ENCODE assay signal across 10 cellular contexts in genomic region chr9:72149231-72149975, GRCh38. TPM values are rescaled to one million over a fixed set of nuclear protein-coding genes. Genes with fewer than 3 reads are reported as not detected.
DNase-seq lines count a peak whose midpoint lies in the region; ATAC-seq, FAIRE-seq and TF ChIP-seq lines count a peak whose summit lies in the region.
"Had no signal": no experiment of that assay in that cellular context is flagged by ENCODE, and none has a peak within 500 bp of the region (broad histone marks: within the 10 kb centered on the region; RNA-seq: fewer than 3 reads in every experiment).

GDA (plus strand) TSS chr9:72149440; CDS start chr9:72149560, 120 bp downstream.

- peaks cover 34% of the 10 kb centered on the region for H3K27me3 Mint-ChIP-seq in activated naive CD4-positive, alpha-beta T cell treated with anti-CD3 and anti-CD28 coated beads, Interleukin-2, amount 10 ng/mL, durations not matched to agents 7 days and 5 days
- peaks cover 50% of the 10 kb centered on the region for H3K27me3 Mint-ChIP-seq in WTC11 (ENCODE audit: low read depth)

- H3K4me1 Mint-ChIP-seq in activated naive CD4-positive, alpha-beta T cell treated with anti-CD3 and anti-CD28 coated beads, Interleukin-2, amount 10 ng/mL, durations not matched to agents 7 days and 5 days, result no peaks in the 10 kb centered on the region
- H3K4me1 Mint-ChIP-seq in WTC11, result peaks cover 11% of the 10 kb centered on the region

- H3K36me3 Mint-ChIP-seq in activated naive CD4-positive, alpha-beta T cell treated with anti-CD3 and anti-CD28 coated beads, Interleukin-2, amount 10 ng/mL, durations not matched to agents 7 days and 5 days, result no peaks in the 10 kb centered on the region
- H3K36me3 Mint-ChIP-seq in WTC11, result no peaks in the 10 kb centered on the region

- H3K9ac ChIP-seq in kidney (ENCODE audit: low read length in 2 of 2), result peak within 1 kb of the TSS in 1 of 2 donors; percentile 48

- no peak for TF ChIP-seq CTCF in WTC11 (IDR thresholded peaks at IDR 0.05)
- no peak for TF ChIP-seq CTCF in kidney (IDR thresholded peaks at IDR 0.05; ENCODE audit: borderline replicate concordance, extremely low read depth, insufficient read depth)
- no peak for TF ChIP-seq CTCF in upper lobe of left lung (IDR thresholded peaks at IDR 0.05)
- no peak for TF ChIP-seq CTCF in GM13976 (IDR thresholded peaks at IDR 0.05; ENCODE audit: borderline replicate concordance, control extremely low read depth, extremely low read depth, insufficient read depth, missing control alignments)
- no peak for TF ChIP-seq CTCF in sigmoid colon (IDR thresholded peaks at IDR 0.05)

- H3K9me3 Mint-ChIP-seq in activated naive CD4-positive, alpha-beta T cell treated with anti-CD3 and anti-CD28 coated beads, Interleukin-2, amount 10 ng/mL, durations not matched to agents 7 days and 5 days, result no peaks in the 10 kb centered on the region
- H3K9me3 Mint-ChIP-seq in WTC11, result no peaks in the 10 kb centered on the region

- H3K4me3 Mint-ChIP-seq in activated naive CD4-positive, alpha-beta T cell treated with anti-CD3 and anti-CD28 coated beads, Interleukin-2, amount 10 ng/mL, durations not matched to agents 7 days and 5 days, result no peak within 1 kb of the TSS
- H3K4me3 Mint-ChIP-seq in WTC11, result peak within 1 kb of the TSS; percentile 77

- POLR2A ChIA-PET in WTC11 (lab: Charles Lee), result interaction anchor here (1.4 kb wide), 1 partner anchor 35 kb away, joined by 3 read pairs; no protein-coding TSS in a partner anchor

- 0 to 4% methylated on average over 7 to 46 of the region's 70 CpGs for WGBS in upper lobe of left lung, 2 donors
- 2% methylated on average over 70 of the region's 70 CpGs for WGBS in sigmoid colon, 2 donors

- intact Hi-C loops in kidney (cut with DNase I), result no loop called here
- intact Hi-C loops in sigmoid colon (cut with DNase I), result no loop called here

- H3K27ac ChIP-seq in kidney (ENCODE audit: low read depth in 2 of 2, low read length in 2 of 2), result peak within 1 kb of the TSS; percentile 70 to 80
- H3K27ac ChIP-seq in upper lobe of left lung, result no peak within 1 kb of the TSS
- H3K27ac ChIP-seq in sigmoid colon, result no peak within 1 kb of the TSS

- no peak for TF ChIP-seq POLR2A in upper lobe of left lung (IDR thresholded peaks at IDR 0.05)
- TF ChIP-seq POLR2A in sigmoid colon (IDR thresholded peaks at IDR 0.05), result no peak

- H3K27me3 ChIP-seq in upper lobe of left lung (peaks cover 0 to 7% (median 0%) of the 10 kb centered on the region in 4 donors), sigmoid colon (peaks cover 4 to 42% (median 13%) of the 10 kb centered on the region in 3 donors)

- DNase-seq in activated naive CD4-positive, alpha-beta T cell treated with anti-CD3 and anti-CD28 coated beads, Interleukin-2, amount 10 ng/mL, durations not matched to agents 7 days and 5 days, result peak; percentile 21
- DNase-seq in activated naive CD4-positive, alpha-beta T cell treated with anti-CD3 and anti-CD28 coated beads, Interleukin-2, amount 50 U/mL, for 16 hours, result no peak
- DNase-seq in WTC11 (ENCODE audit: low spot score) (peak; percentile 68), kidney (peak; percentile 64), upper lobe of left lung (peak in 1 of 2 donors; percentile 81), GM13976 (ENCODE audit: low spot score) (no peak), sigmoid colon (no peak)

- H3K4me1 ChIP-seq in kidney (ENCODE audit: control insufficient read depth in 1 of 2, insufficient read depth in 1 of 2, low read depth in 1 of 2, low read length in 2 of 2) (peaks cover 0 to 6% of the 10 kb centered on the region in 2 donors), upper lobe of left lung (peaks cover 4 to 9% (median 8%) of the 10 kb centered on the region in 4 donors), sigmoid colon (peaks cover 0 to 7% (median 6%) of the 10 kb centered on the region in 4 donors)

- ATAC-seq in WTC11 (peak; percentile 88), upper lobe of left lung (ENCODE audit: low FRiP score in 2 of 2) (peak; percentile 43 to 46), HG02763 (IDR thresholded peaks at IDR 0.05; ENCODE audit: unreplicated experiment) (no peak)

- H3K36me3 ChIP-seq in kidney (ENCODE audit: control insufficient read depth in 1 of 2, insufficient read depth in 2 of 2, low read length in 2 of 2), result no peaks in the 10 kb centered on the region
- no peaks in the 10 kb centered on the region for H3K36me3 ChIP-seq in upper lobe of left lung
- H3K36me3 ChIP-seq in sigmoid colon, result no peaks in the 10 kb centered on the region

- H3K9me3 ChIP-seq in kidney (ENCODE audit: control insufficient read depth in 1 of 2, low read length in 2 of 2) (no peaks in the 10 kb centered on the region), upper lobe of left lung (no peaks in the 10 kb centered on the region), sigmoid colon (no peaks in the 10 kb centered on the region)

- CTCF ChIA-PET in activated naive CD4-positive, alpha-beta T cell treated with anti-CD3 and anti-CD28 coated beads, Interleukin-2, amount 10 ng/mL, durations not matched to agents 7 days and 5 days (lab: Charles Lee), result no interaction called here
- CTCF ChIA-PET in WTC11 (lab: Charles Lee), result interaction anchor here (0.8 kb wide), 1 partner anchor 44 kb away, joined by 3 read pairs; no protein-coding TSS in a partner anchor

- TF ChIP-seq EP300 in upper lobe of left lung (IDR thresholded peaks at IDR 0.05) (no peak), sigmoid colon (IDR thresholded peaks at IDR 0.05) (no peak)

- H3K27ac Mint-ChIP-seq in activated naive CD4-positive, alpha-beta T cell treated with anti-CD3 and anti-CD28 coated beads, Interleukin-2, amount 10 ng/mL, durations not matched to agents 7 days and 5 days, result no peak within 1 kb of the TSS
- no peak within 1 kb of the TSS for H3K27ac Mint-ChIP-seq in WTC11

- no peak for FAIRE-seq in kidney (lab: Jason Lieb, UNC)
- FAIRE-seq: HTR-8/SVneo had no signal

- in situ Hi-C loops in GM13976 (cut with MboI; ENCODE audit: low sequenced_read_pairs, unreplicated experiment), result no loop called here

- H3K4me3 ChIP-seq in kidney (ENCODE audit: low read length in 2 of 2), result peak within 1 kb of the TSS; percentile 63 to 69
- H3K4me3 ChIP-seq in upper lobe of left lung, result peak within 1 kb of the TSS in 3 of 4 donors; percentile 2 to 34 (median 32)
- peak within 1 kb of the TSS in 2 of 4 donors; percentile 13 to 20 for H3K4me3 ChIP-seq in sigmoid colon
- H3K4me3 ChIP-seq: lung had no signal

TF ChIP-seq in WTC11, 78 proteins besides CTCF, POLR2A, EP300 and RAD21 (continues in another document):
- no peak for TF ChIP-seq STAT6 (CRISPR knock-in tag; conservative IDR thresholded peaks at IDR 0.05; ENCODE audit: low read depth)
- 0 out of 2 replicates have a peak, but pooled peaks have one; percentile 34 for TF ChIP-seq ZNF219 (CRISPR knock-in tag; IDR thresholded peaks at IDR 0.05; ENCODE audit: borderline replicate concordance)
- TF ChIP-seq HMGA2 (CRISPR knock-in tag; IDR thresholded peaks at IDR 0.05), result no peak
- 0 out of 2 replicates have a peak, but pooled peaks have one; percentile 14 for TF ChIP-seq MLX (CRISPR knock-in tag; IDR thresholded peaks at IDR 0.05)
- peak; percentile 63; the same call in 1 of the 2 replicates for TF ChIP-seq KAT7 (CRISPR knock-in tag; IDR thresholded peaks at IDR 0.05; ENCODE audit: borderline replicate concordance)
- peak; percentile 86 for TF ChIP-seq ZBTB21 (CRISPR knock-in tag; IDR thresholded peaks at IDR 0.05; ENCODE audit: borderline replicate concordance)

RNA-seq across cellular contexts. Expression of gene GDA, which starts in this region (rescaled TPM):
- total RNA-seq in WTC11 (2021), result 0.25 to 0.68 TPM (median 0.39 TPM) in 3 replicates
- total RNA-seq in kidney, result 31.4 TPM
- 88.1 TPM for polyA plus RNA-seq in kidney (ENCODE audit: insufficient read depth, low read depth, low replicate concordance)
- total RNA-seq in upper lobe of left lung, result 1 to 10 TPM in 1 of 6 donors, under 1 TPM in 1, not detected in 4; 0.44 to 3.6 TPM
- total RNA-seq in sigmoid colon, result under 1 TPM in 2 of 4 donors, not detected in 2; under 0.01 to 0.27 TPM
- polyA plus RNA-seq in sigmoid colon, result 10 to 100 TPM; 16.0 to 63.1 (median 22.8) TPM

Comparison
In these comparisons a context has a peak if more than half of its experiments do, and no peak if none do; other contexts are left out.
1. DNase-seq: peak in activated naive CD4-positive, alpha-beta T cell treated with anti-CD3 and anti-CD28 coated beads, Interleukin-2, amount 10 ng/mL, durations not matched to agents 7 days and 5 days (single experiment) and kidney (single experiment); none in activated naive CD4-positive, alpha-beta T cell treated with anti-CD3 and anti-CD28 coated beads, Interleukin-2, amount 50 U/mL, for 16 hours (single experiment), GM13976 (single experiment) and sigmoid colon (single experiment).
2. Peak in DNase-seq and ATAC-seq in WTC11; RNA of the gene not detected or under 1 TPM.
3. H3K27ac ChIP-seq: peak in kidney (2 of 2); none in upper lobe of left lung (0 of 4) and sigmoid colon (0 of 4).